ENCODE assay signal across 26 cellular contexts in the genomic region with DNA sequence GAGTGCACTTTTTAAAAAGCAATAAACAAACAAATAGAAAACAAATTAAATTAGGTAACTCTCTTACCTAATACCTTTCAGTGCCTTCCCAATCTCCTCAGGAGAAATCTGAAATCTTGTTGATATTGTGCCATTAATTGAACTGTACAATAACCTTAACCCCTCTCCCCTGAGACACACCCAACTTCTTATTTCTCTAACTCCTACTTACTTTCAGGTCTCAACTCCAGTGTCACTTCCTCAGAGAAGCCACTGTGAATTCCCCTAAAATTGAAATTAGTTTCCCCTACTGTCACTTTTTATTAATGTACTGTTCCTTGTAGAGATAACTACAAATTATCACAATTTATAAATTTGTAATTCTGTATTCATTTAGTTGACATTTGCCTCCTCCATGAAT.
DNase-seq lines count a peak whose midpoint lies in the region; ATAC-seq and TF ChIP-seq lines count a peak whose summit lies in the region.
"Had no signal": no experiment of that assay in that cellular context is flagged by ENCODE, and none has a peak within 500 bp of the region (broad histone marks: within the 10 kb centered on the region; RNA-seq: fewer than 3 reads in every experiment).

No MANE protein-coding gene starts in this region.

- peaks cover 4% of the 10 kb centered on the region for H3K4me1 ChIP-seq in suprapubic skin
- H3K4me1 ChIP-seq: prostate gland had no signal

- no peak overlapping the region for H3K4me3 ChIP-seq in suprapubic skin
- H3K4me3 ChIP-seq: mucosa of descending colon, prostate gland, transverse colon had no signal

- ATAC-seq in GM18861 (IDR thresholded peaks at IDR 0.05; ENCODE audit: unreplicated experiment) (peak; percentile 36), HG02610 (IDR thresholded peaks at IDR 0.05; ENCODE audit: unreplicated experiment) (peak; percentile 57), HG03565 (IDR thresholded peaks at IDR 0.05; ENCODE audit: unreplicated experiment) (peak; percentile 58), GM21360 (IDR thresholded peaks at IDR 0.05; ENCODE audit: unreplicated experiment) (no peak)
- ATAC-seq in activated naive CD4-positive, alpha-beta T cell treated with anti-CD3 and anti-CD28 coated beads, Interleukin-2, amount 50 U/mL, for 72 hours = no peak
- ATAC-seq: HCT116; left ventricle myocardium superior; mucosa of descending colon; SK-N-SH treated with all-trans-retinoic acid at 6 μM for 48 hours; stimulated activated naive CD8-positive, alpha-beta T cell treated with anti-CD3 and anti-CD28 coated beads, Interleukin-15, Interleukin-2, amounts not matched to agents 100 U/mL and 50 U/mL, for 24 hours had no signal

- TF ChIP-seq CTCF in suprapubic skin (IDR thresholded peaks at IDR 0.05) = no peak

- TF ChIP-seq POLR2A in suprapubic skin (IDR thresholded peaks at IDR 0.05) = no peak

- TF ChIP-seq EP300 in suprapubic skin (IDR thresholded peaks at IDR 0.05) = no peak

- H3K9me3 ChIP-seq in suprapubic skin = no peaks in the 10 kb centered on the region
- H3K9me3 ChIP-seq: mucosa of descending colon, prostate gland, transverse colon had no signal

- H3K36me3 Mint-ChIP-seq in activated naive CD4-positive, alpha-beta T cell treated with anti-CD3 and anti-CD28 coated beads, Interleukin-2, amount 50 U/mL, for 72 hours = no peaks in the 10 kb centered on the region
- H3K36me3 Mint-ChIP-seq: activated CD4-positive, alpha-beta memory T cell treated with anti-CD3 and anti-CD28 coated beads for 36 hours; CD8-positive, alpha-beta memory T cell had no signal

- no peaks in the 10 kb centered on the region for H3K36me3 ChIP-seq in suprapubic skin
- H3K36me3 ChIP-seq: prostate gland, transverse colon had no signal

- peak overlapping the region; percentile 50 for H3K27ac ChIP-seq in suprapubic skin
- H3K27ac ChIP-seq: prostate gland, RWPE1, transverse colon had no signal

- DNase-seq in suprapubic skin (ENCODE audit: low spot score in 2 of 2) (no peak), EL (no peak), NCI-H446 treated with DMSO at 0.1 percent for 48 hours (lab: John Stamatoyannopoulos, UW) (no peak)
- no peak for DNase-seq in activated naive CD4-positive, alpha-beta T cell treated with anti-CD3 and anti-CD28 coated beads, Interleukin-2, amount 50 U/mL, for 72 hours (ENCODE audit: low spot score in 2 of 2)
- DNase-seq: activated CD4-positive, alpha-beta memory T cell treated with anti-CD3 and anti-CD28 coated beads for 36 hours; activated CD4-positive, CD25-positive, alpha-beta regulatory T cell; caudate nucleus; CD8-positive, alpha-beta memory T cell; foreskin fibroblast; Kasumi-1; left ventricle myocardium superior; mucosa of descending colon; NCI-H1048; NCI-H2029 treated with DMSO at 0.1 percent for 48 hours; stimulated activated CD4-positive, alpha-beta T cell treated with anti-CD3 and anti-CD28 coated beads, Interleukin-2, amount 100 ng/mL, for 24 hours; stimulated activated naive CD8-positive, alpha-beta T cell treated with anti-CD3 and anti-CD28 coated beads, Interleukin-15, Interleukin-2, amounts not matched to agents 100 U/mL and 50 U/mL, for 24 hours; transverse colon had no signal

- H3K9me3 Mint-ChIP-seq in activated naive CD4-positive, alpha-beta T cell treated with anti-CD3 and anti-CD28 coated beads, Interleukin-2, amount 50 U/mL, for 72 hours = peaks cover 8 to 20% of the 10 kb centered on the region in 2 donors
- H3K9me3 Mint-ChIP-seq: activated CD4-positive, alpha-beta memory T cell treated with anti-CD3 and anti-CD28 coated beads for 36 hours; T-helper 2 cell treated with Interferon-gamma antibody and Interleukin-4, amounts not matched to agents 5 μg/mL and 100 μg/mL, for 36 hours had no signal

- H3K27me3 ChIP-seq in suprapubic skin = no peaks in the 10 kb centered on the region
- H3K27me3 ChIP-seq: transverse colon had no signal

- no peak overlapping the region for H3K27ac Mint-ChIP-seq in activated naive CD4-positive, alpha-beta T cell treated with anti-CD3 and anti-CD28 coated beads, Interleukin-2, amount 50 U/mL, for 72 hours
- H3K27ac Mint-ChIP-seq: activated CD4-positive, alpha-beta memory T cell treated with anti-CD3 and anti-CD28 coated beads for 36 hours; CD8-positive, alpha-beta memory T cell; T-helper 2 cell treated with Interferon-gamma antibody and Interleukin-4, amounts not matched to agents 5 μg/mL and 100 μg/mL, for 36 hours had no signal

Comparison
In these comparisons a context has a peak if more than half of its experiments do, and no peak if none do; other contexts are left out.
1. ATAC-seq: peak in GM18861 (single experiment), HG02610 (single experiment) and HG03565 (single experiment); none in GM21360 (single experiment) and activated naive CD4-positive, alpha-beta T cell treated with anti-CD3 and anti-CD28 coated beads, Interleukin-2, amount 50 U/mL, for 72 hours (0 of 2).